In the genomic region with DNA sequence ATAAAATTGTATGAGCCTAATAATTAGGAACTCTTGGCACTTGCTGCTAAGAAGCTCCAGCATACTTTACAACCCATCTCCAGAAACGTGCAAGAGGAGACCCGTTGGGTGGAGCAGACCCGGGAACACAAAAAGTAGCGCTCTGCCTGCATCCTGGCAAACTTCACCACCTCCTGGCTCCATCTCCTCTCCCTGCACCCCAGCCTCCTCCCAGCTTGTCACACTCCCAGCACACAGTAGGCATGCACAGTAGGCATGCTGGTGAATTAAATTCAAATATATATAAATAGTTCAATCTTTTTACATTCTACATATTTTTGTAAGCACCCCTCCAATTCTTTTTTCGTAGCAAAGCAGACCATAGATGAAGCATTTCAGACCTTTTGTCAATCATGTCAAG, we compare ENCODE assay signal across 9 cellular contexts. TPM values are rescaled to one million over a fixed set of nuclear protein-coding genes. Genes with fewer than 3 reads are reported as not detected.
DNase-seq lines count a peak whose midpoint lies in the region; ATAC-seq, FAIRE-seq and TF ChIP-seq lines count a peak whose summit lies in the region.
"Had no signal": no experiment of that assay in that cellular context is flagged by ENCODE, and none has a peak within 500 bp of the region (broad histone marks: within the 10 kb centered on the region; RNA-seq: fewer than 3 reads in every experiment).

No MANE protein-coding gene starts in this region.

- H3K4me3 ChIP-seq in Caco-2 (ENCODE audit: low read depth, low read length) (peak overlapping the region; percentile 93), Panc1 (ENCODE audit: low read depth in 2 of 2, low read length in 2 of 2) (peak overlapping the region; percentile 69 to 83), epithelial cell of proximal tubule (ENCODE audit: low read depth, low read length) (peak overlapping the region; percentile 88)

- peaks cover 37% of the 10 kb centered on the region for H3K4me1 ChIP-seq in Caco-2
- H3K4me1 ChIP-seq in Panc1 (ENCODE audit: control insufficient read depth, insufficient read depth, low read length), result peaks cover 12% of the 10 kb centered on the region

- no peaks in the 10 kb centered on the region for H3K9me3 Mint-ChIP-seq in Caco-2 (ENCODE audit: unreplicated experiment)
- H3K9me3 Mint-ChIP-seq in progenitor cell of endocrine pancreas (ENCODE audit: low read depth), result no peaks in the 10 kb centered on the region

- peak overlapping the region; percentile 83 for H3K4me3 Mint-ChIP-seq in Caco-2 (ENCODE audit: unreplicated experiment)
- peak overlapping the region; percentile 88 for H3K4me3 Mint-ChIP-seq in progenitor cell of endocrine pancreas (ENCODE audit: low read depth)

- TF ChIP-seq CTCF in Caco-2 (IDR thresholded peaks at IDR 0.05; ENCODE audit: insufficient read depth in 1 of 2, low read depth in 1 of 2, low read length in 1 of 2, severe bottlenecking in 1 of 2, unreplicated experiment in 1 of 2), result no peak
- no peak for TF ChIP-seq CTCF in Panc1 (IDR thresholded peaks at IDR 0.05)
- no peak for TF ChIP-seq CTCF in epithelial cell of proximal tubule (conservative IDR thresholded peaks at IDR 0.05; ENCODE audit: low read depth, low read length)
- TF ChIP-seq CTCF in progenitor cell of endocrine pancreas (IDR thresholded peaks at IDR 0.05; ENCODE audit: unreplicated experiment), result no peak
- no peak for TF ChIP-seq CTCF in GM20000 (IDR thresholded peaks at IDR 0.05; ENCODE audit: extremely low read depth, missing control alignments)

- POLR2A ChIA-PET in Caco-2 (lab: Charles Lee), result interaction anchor here (2.1 kb wide), 1 partner anchor 38 kb away, joined by 6 read pairs; no protein-coding TSS in a partner anchor
- POLR2A ChIA-PET in Panc1 (lab: Charles Lee), result interaction anchor here (0.5 kb wide), 2 partner anchors 14 to 56 kb away, joined by 3 to 5 read pairs; no protein-coding TSS in a partner anchor

- no peaks in the 10 kb centered on the region for H3K36me3 ChIP-seq in Caco-2 (ENCODE audit: control insufficient read depth, insufficient read depth, low read length)
- H3K36me3 ChIP-seq in Panc1 (ENCODE audit: control insufficient read depth, insufficient read depth, low read length), result no peaks in the 10 kb centered on the region

- CTCF ChIA-PET in Caco-2 (lab: Charles Lee), result interaction anchor here (1.8 kb wide), 1 partner anchor 18 kb away, joined by 5 read pairs; no protein-coding TSS in a partner anchor
- CTCF ChIA-PET in Panc1 (lab: Charles Lee), result interaction anchor here (0.7 kb wide), 1 partner anchor 270 kb away, joined by 3 read pairs; the partner anchor contains the start of gene TAOK3

- FAIRE-seq in GM19239 (lab: Jason Lieb, UNC), result no peak

- H3K27ac ChIP-seq in Panc1 (ENCODE audit: low read length), result peak overlapping the region; percentile 95

- ATAC-seq in Panc1 (no peak), HG03135 (IDR thresholded peaks at IDR 0.05; ENCODE audit: unreplicated experiment) (no peak)

- H3K27me3 ChIP-seq in Caco-2 (replicated peaks; ENCODE audit: control insufficient read depth, insufficient read depth, low read length) (no peaks in the 10 kb centered on the region), Panc1 (ENCODE audit: control insufficient read depth, insufficient read depth, low read length) (no peaks in the 10 kb centered on the region)

- intact Hi-C loops in Caco-2 (cut with micrococcal nuclease; ENCODE audit: unreplicated experiment) (loop anchor here (2.0 kb wide), 1 partner anchor 40 kb away; no protein-coding TSS in a partner anchor), Panc1 (cut with micrococcal nuclease; ENCODE audit: unreplicated experiment) (no loop called here)

- H3K4me1 Mint-ChIP-seq in Caco-2 (ENCODE audit: low read depth, unreplicated experiment), result peaks cover 6% of the 10 kb centered on the region
- peaks cover 16% of the 10 kb centered on the region for H3K4me1 Mint-ChIP-seq in progenitor cell of endocrine pancreas (ENCODE audit: low read depth)

- H3K27me3 Mint-ChIP-seq in Caco-2 (ENCODE audit: insufficient read depth, unreplicated experiment) (no peaks in the 10 kb centered on the region), progenitor cell of endocrine pancreas (no peaks in the 10 kb centered on the region)

- H3K36me3 Mint-ChIP-seq in Caco-2 (ENCODE audit: insufficient read depth, unreplicated experiment), result no peaks in the 10 kb centered on the region
- H3K36me3 Mint-ChIP-seq in progenitor cell of endocrine pancreas (ENCODE audit: insufficient read depth), result no peaks in the 10 kb centered on the region

- in situ Hi-C loops in Panc1 (cut with HindIII; ENCODE audit: low pct_unique_long_range_greater_than_20kb, low sequenced_read_pairs), result no loop called here

- peak overlapping the region; percentile 64 for H3K27ac Mint-ChIP-seq in Caco-2 (ENCODE audit: unreplicated experiment)
- peak overlapping the region; percentile 90 for H3K27ac Mint-ChIP-seq in progenitor cell of endocrine pancreas

- no peak for DNase-seq in Caco-2
- no peak for DNase-seq in Panc1 (ENCODE audit: low read depth, low spot score)
- no peak for DNase-seq in epithelial cell of proximal tubule (ENCODE audit: low read depth)
- DNase-seq in progenitor cell of endocrine pancreas (ENCODE audit: low spot score, unreplicated experiment), result no peak
- DNase-seq in GM20000 (ENCODE audit: low spot score), result no peak
- DNase-seq in SK-N-DZ (ENCODE audit: low spot score), result no peak
- DNase-seq in GM19239 (ENCODE audit: insufficient read length, low spot score), result no peak
- DNase-seq: NCI-H1436 treated with DMSO at 0.1 percent for 48 hours had no signal

- H3K9me3 ChIP-seq in Caco-2 (no peaks in the 10 kb centered on the region), Panc1 (ENCODE audit: control insufficient read depth, insufficient read depth, low read depth, low read length) (no peaks in the 10 kb centered on the region)

- BruUV-seq in Caco-2 (replicated peaks; lab: Mats Ljungman, UMichigan) (TSS peak; percentile 60), Panc1 (replicated peaks; lab: Mats Ljungman, UMichigan) (TSS peak; percentile 81)

RNA-seq across cellular contexts. Expression of gene VSIG10, which starts 1.2 kb away (rescaled TPM):
- total RNA-seq in Caco-2 (2022) (32.6 and 33.9 TPM in 2 replicates), Panc1 (2021; ENCODE audit: unreplicated experiment) (56.2 TPM), epithelial cell of proximal tubule (24.6 and 31.0 TPM in 2 replicates), progenitor cell of endocrine pancreas (31.5 and 33.8 TPM in 2 replicates)
- polyA plus RNA-seq in Panc1 (2012; ENCODE audit: insufficient read length), result 27.8 TPM
- 39.4 and 43.2 TPM in 2 replicates for polyA plus RNA-seq in SK-N-DZ (2014; cell fraction: cytosol; rRNA removed)
- polyA plus RNA-seq in SK-N-DZ (2014; cell fraction: nucleus; rRNA removed), result 37.8 and 54.1 TPM in 2 replicates

RNA-seq across cellular contexts. Expression of gene PEBP1, which starts 33.3 kb away (rescaled TPM):
- total RNA-seq in Caco-2 (2022) (134 and 136 TPM in 2 replicates), Panc1 (2021; ENCODE audit: unreplicated experiment) (168 TPM), epithelial cell of proximal tubule (445 and 494 TPM in 2 replicates), progenitor cell of endocrine pancreas (216 and 224 TPM in 2 replicates)
- polyA plus RNA-seq in Panc1 (2012; ENCODE audit: insufficient read length), result 204 TPM
- 776 and 855 TPM in 2 replicates for polyA plus RNA-seq in SK-N-DZ (2014; cell fraction: cytosol; rRNA removed)
- 293 and 383 TPM in 2 replicates for polyA plus RNA-seq in SK-N-DZ (2014; cell fraction: nucleus; rRNA removed)

RNA-seq across cellular contexts. Expression of gene WSB2, which starts 41.6 kb away (rescaled TPM):
- total RNA-seq in Caco-2 (2022) (36.7 and 37.6 TPM in 2 replicates), Panc1 (2021; ENCODE audit: unreplicated experiment) (193 TPM), epithelial cell of proximal tubule (79.6 and 129 TPM in 2 replicates), progenitor cell of endocrine pancreas (45.9 and 46.9 TPM in 2 replicates)
- 134 TPM for polyA plus RNA-seq in Panc1 (2012; ENCODE audit: insufficient read length)
- polyA plus RNA-seq in SK-N-DZ (2014; cell fraction: cytosol; rRNA removed), result 42.0 and 62.5 TPM in 2 replicates
- polyA plus RNA-seq in SK-N-DZ (2014; cell fraction: nucleus; rRNA removed), result 20.9 and 29.8 TPM in 2 replicates
